Comparison of ENCODE assay signal across 15 cellular contexts in genomic region chr3:10166213-10166604, GRCh38. TPM values are rescaled to one million over a fixed set of nuclear protein-coding genes. Genes with fewer than 3 reads are reported as not detected.
DNase-seq lines count a peak whose midpoint lies in the region; ATAC-seq and TF ChIP-seq lines count a peak whose summit lies in the region.
"Had no signal": no experiment of that assay in that cellular context is flagged by ENCODE, and none has a peak within 500 bp of the region (broad histone marks: within the 10 kb centered on the region; RNA-seq: fewer than 3 reads in every experiment).

No MANE protein-coding gene starts in this region.

- H3K27ac Mint-ChIP-seq in T-helper 17 cell, result peak overlapping the region; percentile 86
- H3K27ac Mint-ChIP-seq: activated CD8-positive, alpha-beta memory T cell treated with anti-CD3 and anti-CD28 coated beads, Interleukin-2, amount 10 ng/mL, durations not matched to agents 7 days and 5 days had no signal

- TF ChIP-seq CTCF in epithelial cell of proximal tubule (conservative IDR thresholded peaks at IDR 0.05; ENCODE audit: low read depth, low read length), result no peak
- no peak for TF ChIP-seq CTCF in uterus (IDR thresholded peaks at IDR 0.05)
- no peak for TF ChIP-seq CTCF in heart right ventricle (IDR thresholded peaks at IDR 0.05)

- peaks cover 7% of the 10 kb centered on the region for H3K9me3 Mint-ChIP-seq in activated T-cell treated with anti-CD3 and anti-CD28 coated beads, Interleukin-2, amount 50 U/mL, for 4 hours

- no peaks in the 10 kb centered on the region for H3K9me3 ChIP-seq in T-helper 17 cell (ENCODE audit: control insufficient read depth, low read length, poor library complexity, severe bottlenecking)
- H3K9me3 ChIP-seq in skeletal muscle satellite cell (replicated peaks; ENCODE audit: low read length), result no peaks in the 10 kb centered on the region
- no peaks in the 10 kb centered on the region for H3K9me3 ChIP-seq in uterus
- peaks cover 0 to 12% (median 0%) of the 10 kb centered on the region in 11 donors for H3K9me3 ChIP-seq in heart right ventricle

- peak overlapping the region; percentile 97 for H3K4me2 ChIP-seq in skeletal muscle satellite cell (ENCODE audit: low read length)

- H3K9ac ChIP-seq in skeletal muscle satellite cell (ENCODE audit: low read depth, low read length), result no peak overlapping the region

- no peak for ATAC-seq in activated T-cell treated with anti-CD3 and anti-CD28 coated beads, Interleukin-2, amount 50 U/mL, for 4 hours
- ATAC-seq in T-helper 17 cell, result no peak
- ATAC-seq in heart right ventricle, result no peak
- ATAC-seq: activated CD8-positive, alpha-beta memory T cell treated with anti-CD3 and anti-CD28 coated beads, Interleukin-2, amount 10 ng/mL, durations not matched to agents 7 days and 5 days had no signal

- H3K27ac ChIP-seq in uterus (no peak overlapping the region), heart right ventricle (no peak overlapping the region)

- H3K4me3 Mint-ChIP-seq in activated T-cell treated with anti-CD3 and anti-CD28 coated beads, Interleukin-2, amount 50 U/mL, for 4 hours, result peak overlapping the region; percentile 78
- peak overlapping the region; percentile 75 for H3K4me3 Mint-ChIP-seq in T-helper 17 cell
- H3K4me3 Mint-ChIP-seq: activated CD8-positive, alpha-beta memory T cell treated with anti-CD3 and anti-CD28 coated beads, Interleukin-2, amount 10 ng/mL, durations not matched to agents 7 days and 5 days had no signal

- H3K4me1 ChIP-seq in skeletal muscle satellite cell (ENCODE audit: control insufficient read depth, insufficient read depth, low read length) (peaks cover 11% of the 10 kb centered on the region), uterus (no peaks in the 10 kb centered on the region), heart right ventricle (peaks cover 0 to 27% (median 0%) of the 10 kb centered on the region in 9 donors)

- H3K27me3 ChIP-seq in skeletal muscle satellite cell (ENCODE audit: control insufficient read depth, insufficient read depth, low read length), result no peaks in the 10 kb centered on the region
- H3K27me3 ChIP-seq in uterus, result no peaks in the 10 kb centered on the region
- H3K27me3 ChIP-seq in heart right ventricle, result no peaks in the 10 kb centered on the region

- no peaks in the 10 kb centered on the region for H3K27me3 Mint-ChIP-seq in activated T-cell treated with anti-CD3 and anti-CD28 coated beads, Interleukin-2, amount 50 U/mL, for 4 hours (ENCODE audit: low read depth)
- no peaks in the 10 kb centered on the region for H3K27me3 Mint-ChIP-seq in T-helper 17 cell
- H3K27me3 Mint-ChIP-seq: activated CD8-positive, alpha-beta memory T cell treated with anti-CD3 and anti-CD28 coated beads, Interleukin-2, amount 10 ng/mL, durations not matched to agents 7 days and 5 days had no signal

- peaks cover 24% of the 10 kb centered on the region for H3K4me1 Mint-ChIP-seq in activated T-cell treated with anti-CD3 and anti-CD28 coated beads, Interleukin-2, amount 50 U/mL, for 4 hours (ENCODE audit: low read depth)
- H3K4me1 Mint-ChIP-seq in T-helper 17 cell, result peaks cover 14% of the 10 kb centered on the region

- H3K4me3 ChIP-seq in epithelial cell of proximal tubule (ENCODE audit: low read depth, low read length) (peak overlapping the region; percentile 97), skeletal muscle satellite cell (ENCODE audit: low read length) (peak overlapping the region; percentile 53), uterus (no peak overlapping the region), heart right ventricle (peak overlapping the region in 1 of 10 donors; percentile 88)

- WGBS in heart right ventricle, 2 donors, result 93 to 94% methylated on average over 5 of the region's 5 CpGs

- intact Hi-C loops in uterus (cut with DNase I; ENCODE audit: low total_unique reads) (loop anchor here (10.0 kb wide), 1 partner anchor 49 kb away; no protein-coding TSS in a partner anchor), heart right ventricle (cut with DNase I) (loop anchor here in 5 of 10 donors (5.0 to 10.0 kb wide), 2 partner anchors 56 to 59 kb away; no protein-coding TSS in a partner anchor)

- H3K36me3 ChIP-seq in skeletal muscle satellite cell (ENCODE audit: insufficient read depth, low read length) (no peaks in the 10 kb centered on the region), uterus (no peaks in the 10 kb centered on the region), heart right ventricle (peaks cover 0 to 6% (median 0%) of the 10 kb centered on the region in 9 donors)

- peaks cover 14% of the 10 kb centered on the region for H3K36me3 Mint-ChIP-seq in activated T-cell treated with anti-CD3 and anti-CD28 coated beads, Interleukin-2, amount 50 U/mL, for 4 hours (ENCODE audit: insufficient read depth)
- no peaks in the 10 kb centered on the region for H3K36me3 Mint-ChIP-seq in T-helper 17 cell (ENCODE audit: low read depth)

- DNase-seq in activated T-cell treated with anti-CD3 and anti-CD28 coated beads, Interleukin-2, amount 50 U/mL, for 4 hours, result no peak
- no peak for DNase-seq in activated T-cell treated with anti-CD3 and anti-CD28 coated beads, Interleukin-2, amount 50 U/mL, for 48 hours
- DNase-seq in T-helper 17 cell (no peak), epithelial cell of proximal tubule (ENCODE audit: low read depth) (no peak), NCI-H1105 treated with DMSO at 0.1 percent for 48 hours (lab: John Stamatoyannopoulos, UW) (no peak), uterus (no peak), heart right ventricle (no peak)
- DNase-seq: activated CD8-positive, alpha-beta memory T cell treated with anti-CD3 and anti-CD28 coated beads, Interleukin-2, amount 10 ng/mL, durations not matched to agents 7 days and 5 days; H7; left ventricle myocardium superior; NCI-H2227 treated with DMSO at 0.1 percent for 48 hours; T-helper 9 cell had no signal

- TF ChIP-seq POLR2A in uterus (IDR thresholded peaks at IDR 0.05), result no peak

RNA-seq across cellular contexts. Expression of gene IRAK2, which starts 1.5 kb away (rescaled TPM):
- total RNA-seq in activated T-cell treated with anti-CD3 and anti-CD28 coated beads, Interleukin-2, amount 50 U/mL, for 4 hours, result 1 to 10 TPM; 2.1 to 3.8 (median 3.0) TPM
- 1 to 10 TPM; 4.6 to 5.0 TPM for total RNA-seq in T-helper 17 cell
- total RNA-seq in epithelial cell of proximal tubule, result 15.3 and 22.0 TPM in 2 replicates
- total RNA-seq in skeletal muscle satellite cell (2012; rRNA removed), result 10.9 and 15.7 TPM in 2 replicates
- total RNA-seq in uterus, result 1 to 10 TPM in 3 of 4 donors, under 1 TPM in 1; 0.29 to 8.7 (median 3.7) TPM
- total RNA-seq in heart right ventricle, result 1 to 10 TPM in 9 of 10 donors, under 1 TPM in 1; 0.92 to 3.6 (median 1.5) TPM
- under 1 TPM; 0.73 to 0.84 TPM for polyA plus RNA-seq in heart right ventricle

RNA-seq across cellular contexts. Expression of gene VHL, which starts 24.6 kb away (rescaled TPM):
- 10 to 100 TPM; 29.6 to 32.7 (median 30.4) TPM for total RNA-seq in activated T-cell treated with anti-CD3 and anti-CD28 coated beads, Interleukin-2, amount 50 U/mL, for 4 hours
- total RNA-seq in T-helper 17 cell, result 10 to 100 TPM; 56.3 to 63.7 TPM
- total RNA-seq in epithelial cell of proximal tubule, result 33.5 and 34.9 TPM in 2 replicates
- total RNA-seq in skeletal muscle satellite cell (2012; rRNA removed), result 22.5 and 29.4 TPM in 2 replicates
- total RNA-seq in uterus, result 10 to 100 TPM; 14.6 to 73.7 (median 33.3) TPM
- 10 to 100 TPM; 10.3 to 19.3 (median 12.0) TPM for total RNA-seq in heart right ventricle
- 10 to 100 TPM in 1 of 2 donors, 1 to 10 TPM in 1; 9.4 to 18.4 TPM for polyA plus RNA-seq in heart right ventricle

RNA-seq across cellular contexts. Expression of gene BRK1, which starts 50.7 kb away (rescaled TPM):
- total RNA-seq in activated T-cell treated with anti-CD3 and anti-CD28 coated beads, Interleukin-2, amount 50 U/mL, for 4 hours, result 100 to 1,000 TPM in 1 of 3 donors, 10 to 100 TPM in 2; 93.5 to 104 (median 96.6) TPM
- total RNA-seq in T-helper 17 cell (10 to 100 TPM; 52.4 to 53.8 TPM), epithelial cell of proximal tubule (97.2 and 176 TPM in 2 replicates), uterus (100 to 1,000 TPM in 3 of 4 donors, 10 to 100 TPM in 1; 89.1 to 145 (median 117) TPM), heart right ventricle (100 to 1,000 TPM in 2 of 10 donors, 10 to 100 TPM in 8; 80.3 to 101 (median 94.8) TPM)
- 89.5 and 114 TPM in 2 replicates for total RNA-seq in skeletal muscle satellite cell (2012; rRNA removed)
- polyA plus RNA-seq in heart right ventricle, result 100 to 1,000 TPM in 1 of 2 donors, 10 to 100 TPM in 1; 62.0 to 151 TPM

RNA-seq across cellular contexts. Expression of gene FANCD2OS, which starts 58.2 kb away (rescaled TPM):
- total RNA-seq in activated T-cell treated with anti-CD3 and anti-CD28 coated beads, Interleukin-2, amount 50 U/mL, for 4 hours, result not detected
- total RNA-seq in T-helper 17 cell, result not detected
- total RNA-seq in epithelial cell of proximal tubule, result not detected in 2 replicates
- not detected in 2 replicates for total RNA-seq in skeletal muscle satellite cell (2012; rRNA removed)
- total RNA-seq in uterus, result not detected
- total RNA-seq in heart right ventricle, result not detected
- not detected for polyA plus RNA-seq in heart right ventricle
- total RNA-seq: activated CD8-positive, alpha-beta memory T cell treated with anti-CD3 and anti-CD28 coated beads, Interleukin-2, amount 10 ng/mL, durations not matched to agents 7 days and 5 days; Daoy; H7; HT-29; left ventricle myocardium superior had no signal

Comparison
In these comparisons a context has a peak if more than half of its experiments do, and no peak if none do; other contexts are left out.
1. H3K4me3 ChIP-seq: peak in epithelial cell of proximal tubule (single experiment) and skeletal muscle satellite cell (single experiment); none in uterus (0 of 2).